In the genomic region with DNA sequence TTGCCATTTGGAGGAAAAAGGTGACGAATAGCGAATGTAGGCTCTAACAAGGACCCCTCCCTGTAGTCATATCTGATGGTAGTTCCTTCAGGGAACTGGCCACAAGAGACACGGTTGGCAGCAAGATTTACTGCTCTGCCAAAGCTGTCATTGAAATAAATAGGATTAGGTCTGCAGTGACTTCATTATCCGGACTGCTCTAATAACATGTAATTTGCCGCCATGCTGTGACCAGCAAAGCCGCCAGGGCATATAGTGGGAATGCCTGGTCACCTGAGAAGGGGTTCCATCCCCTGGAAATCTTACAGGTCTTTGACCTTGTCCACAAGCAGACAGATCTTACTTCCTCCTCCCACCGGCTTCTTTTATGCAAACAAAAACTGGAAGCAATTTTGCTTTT, we compare ENCODE assay signal across 16 cellular contexts.
"Had no signal": no experiment of that assay in that cellular context is flagged by ENCODE, and none has a peak within 500 bp of the region (broad histone marks: within the 10 kb centered on the region; RNA-seq: fewer than 3 reads in every experiment).

No MANE protein-coding gene starts in this region.

- H3K4me1 ChIP-seq: pancreas, tibial artery, uterus had no signal

- H3K4me3 ChIP-seq: body of pancreas, pancreas, tibial artery, uterus had no signal

- H3K9me3 ChIP-seq: body of pancreas, pancreas, uterus had no signal

- DNase-seq: activated B cell treated with CpG ODN at 0.5 μM for 24 hours; activated CD4-positive, alpha-beta T cell treated with anti-CD3 and anti-CD28 coated beads for 48 hours; activated CD8-positive, alpha-beta memory T cell treated with anti-CD3 and anti-CD28 coated beads, Interleukin-2, amount 50 U/mL, for 4 hours; activated CD8-positive, alpha-beta T cell treated with anti-CD3 and anti-CD28 coated beads, Interleukin-2, amount 10 ng/mL, durations not matched to agents 7 days and 5 days; activated gamma-delta T cell; activated T-cell treated with anti-CD3 and anti-CD28 coated beads, Interleukin-2, amount 50 U/mL, for 48 hours; amniotic stem cell; body of pancreas; cortex of kidney; effector CD8-positive, alpha-beta T cell; foreskin melanocyte; head of caudate nucleus; pancreas; T-helper 2 cell; uterus had no signal

- H3K27ac ChIP-seq: pancreas, tibial artery, uterus had no signal

- H3K27me3 ChIP-seq: body of pancreas, pancreas, uterus had no signal

- FAIRE-seq: pancreas had no signal

- H3K36me3 ChIP-seq: pancreas, tibial artery, uterus had no signal
